ENCODE assay signal across 23 cellular contexts in the genomic region with DNA sequence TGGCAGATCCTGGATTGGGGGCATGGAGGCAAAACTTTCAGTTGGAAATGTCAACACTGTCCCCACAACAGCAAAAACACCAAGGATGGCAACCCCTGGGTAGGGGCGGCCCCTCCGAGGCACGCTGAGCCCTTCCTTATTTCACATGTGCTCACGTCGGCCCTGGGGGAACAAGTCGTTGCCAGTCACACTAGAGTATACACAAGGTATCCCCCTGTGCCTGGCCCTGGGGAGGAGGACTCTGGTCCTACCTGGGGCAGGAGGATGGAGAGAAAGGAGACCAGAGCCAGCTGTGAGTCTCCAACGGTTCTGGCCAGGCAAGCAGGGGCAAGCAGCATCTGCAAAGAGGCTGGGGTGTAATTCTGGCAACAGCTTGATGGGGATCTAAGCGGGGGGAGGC.
"Had no signal": no experiment of that assay in that cellular context is flagged by ENCODE, and none has a peak within 500 bp of the region (broad histone marks: within the 10 kb centered on the region; RNA-seq: fewer than 3 reads in every experiment).

No MANE protein-coding gene starts in this region.

- ATAC-seq: foreskin keratinocyte, gastroesophageal sphincter, heart left ventricle, left cardiac atrium, left lung, left ventricle myocardium superior, mucosa of descending colon had no signal

- DNase-seq: dermis blood vessel endothelial cell; effector CD4-positive, alpha-beta T cell; effector memory CD4-positive, alpha-beta T cell; foreskin keratinocyte; heart left ventricle; hypothalamus; immature natural killer cell; islet precursor cell; left cardiac atrium; left lung; left ventricle myocardium superior; mammary epithelial cell; mesendoderm had no signal

- H3K27ac ChIP-seq: coronary artery, dorsolateral prefrontal cortex, esophagus muscularis mucosa, foreskin keratinocyte, gastroesophageal sphincter, heart left ventricle, hepatocyte, left lung had no signal

- H3K4me1 ChIP-seq: esophagus muscularis mucosa, foreskin keratinocyte, gastroesophageal sphincter, heart left ventricle, left lung had no signal

- H3K27me3 ChIP-seq: foreskin keratinocyte, hepatocyte, left lung had no signal

- H3K36me3 ChIP-seq: esophagus muscularis mucosa, gastroesophageal sphincter, heart left ventricle, left lung had no signal

- FAIRE-seq: colon, endothelial cell of umbilical vein, frontal cortex had no signal

- H3K4me3 ChIP-seq: coronary artery, dorsolateral prefrontal cortex, esophagus muscularis mucosa, gastroesophageal sphincter, heart left ventricle, hepatocyte, left lung, lung, mucosa of descending colon had no signal
